Comparison of ENCODE assay signal across 1 cellular context in the genomic region with DNA sequence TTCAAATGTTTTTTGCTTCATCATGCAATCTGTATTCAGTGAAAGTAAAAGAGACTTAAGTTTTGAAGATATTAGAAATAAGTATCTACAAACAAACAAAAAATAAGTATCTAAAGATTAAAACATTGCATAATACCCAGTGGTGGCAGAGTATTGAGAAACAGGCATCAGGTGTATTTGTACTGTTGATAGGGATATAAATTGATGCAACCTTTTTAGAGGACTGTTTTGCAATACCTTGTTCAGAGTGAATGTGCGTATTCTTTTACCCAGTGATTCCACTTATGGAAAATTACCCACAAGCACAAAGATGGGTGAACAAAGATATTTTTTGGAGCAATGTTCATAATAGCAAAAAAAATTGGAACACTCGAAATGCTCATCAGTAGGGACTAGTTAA.
TF ChIP-seq lines count a peak whose summit lies in the region.

No MANE protein-coding gene starts in this region.

TF ChIP-seq in liver, 16 proteins besides CTCF, POLR2A, EP300 and RAD21:
- TF ChIP-seq, protein P1, sequence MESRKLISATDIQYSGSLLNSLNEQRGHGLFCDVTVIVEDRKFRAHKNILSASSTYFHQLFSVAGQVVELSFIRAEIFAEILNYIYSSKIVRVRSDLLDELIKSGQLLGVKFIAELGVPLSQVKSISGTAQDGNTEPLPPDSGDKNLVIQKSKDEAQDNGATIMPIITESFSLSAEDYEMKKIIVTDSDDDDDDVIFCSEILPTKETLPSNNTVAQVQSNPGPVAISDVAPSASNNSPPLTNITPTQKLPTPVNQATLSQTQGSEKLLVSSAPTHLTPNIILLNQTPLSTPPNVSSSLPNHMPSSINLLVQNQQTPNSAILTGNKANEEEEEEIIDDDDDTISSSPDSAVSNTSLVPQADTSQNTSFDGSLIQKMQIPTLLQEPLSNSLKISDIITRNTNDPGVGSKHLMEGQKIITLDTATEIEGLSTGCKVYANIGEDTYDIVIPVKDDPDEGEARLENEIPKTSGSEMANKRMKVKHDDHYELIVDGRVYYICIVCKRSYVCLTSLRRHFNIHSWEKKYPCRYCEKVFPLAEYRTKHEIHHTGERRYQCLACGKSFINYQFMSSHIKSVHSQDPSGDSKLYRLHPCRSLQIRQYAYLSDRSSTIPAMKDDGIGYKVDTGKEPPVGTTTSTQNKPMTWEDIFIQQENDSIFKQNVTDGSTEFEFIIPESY (IDR thresholded peaks at IDR 0.05) = peak; percentile 83
- TF ChIP-seq, protein P2, sequence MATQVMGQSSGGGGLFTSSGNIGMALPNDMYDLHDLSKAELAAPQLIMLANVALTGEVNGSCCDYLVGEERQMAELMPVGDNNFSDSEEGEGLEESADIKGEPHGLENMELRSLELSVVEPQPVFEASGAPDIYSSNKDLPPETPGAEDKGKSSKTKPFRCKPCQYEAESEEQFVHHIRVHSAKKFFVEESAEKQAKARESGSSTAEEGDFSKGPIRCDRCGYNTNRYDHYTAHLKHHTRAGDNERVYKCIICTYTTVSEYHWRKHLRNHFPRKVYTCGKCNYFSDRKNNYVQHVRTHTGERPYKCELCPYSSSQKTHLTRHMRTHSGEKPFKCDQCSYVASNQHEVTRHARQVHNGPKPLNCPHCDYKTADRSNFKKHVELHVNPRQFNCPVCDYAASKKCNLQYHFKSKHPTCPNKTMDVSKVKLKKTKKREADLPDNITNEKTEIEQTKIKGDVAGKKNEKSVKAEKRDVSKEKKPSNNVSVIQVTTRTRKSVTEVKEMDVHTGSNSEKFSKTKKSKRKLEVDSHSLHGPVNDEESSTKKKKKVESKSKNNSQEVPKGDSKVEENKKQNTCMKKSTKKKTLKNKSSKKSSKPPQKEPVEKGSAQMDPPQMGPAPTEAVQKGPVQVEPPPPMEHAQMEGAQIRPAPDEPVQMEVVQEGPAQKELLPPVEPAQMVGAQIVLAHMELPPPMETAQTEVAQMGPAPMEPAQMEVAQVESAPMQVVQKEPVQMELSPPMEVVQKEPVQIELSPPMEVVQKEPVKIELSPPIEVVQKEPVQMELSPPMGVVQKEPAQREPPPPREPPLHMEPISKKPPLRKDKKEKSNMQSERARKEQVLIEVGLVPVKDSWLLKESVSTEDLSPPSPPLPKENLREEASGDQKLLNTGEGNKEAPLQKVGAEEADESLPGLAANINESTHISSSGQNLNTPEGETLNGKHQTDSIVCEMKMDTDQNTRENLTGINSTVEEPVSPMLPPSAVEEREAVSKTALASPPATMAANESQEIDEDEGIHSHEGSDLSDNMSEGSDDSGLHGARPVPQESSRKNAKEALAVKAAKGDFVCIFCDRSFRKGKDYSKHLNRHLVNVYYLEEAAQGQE (IDR thresholded peaks at IDR 0.05) = peak; percentile 70
- TF ChIP-seq RXRA (IDR thresholded peaks at IDR 0.05) (peak in 1 of 2 donors; percentile 82), FOXA2 (IDR thresholded peaks at IDR 0.05) (peak; percentile 53), NR2F2 (IDR thresholded peaks at IDR 0.05) (no peak), JUND (IDR thresholded peaks at IDR 0.05) (peak in 1 of 2 donors; percentile 69), SP1 (IDR thresholded peaks at IDR 0.05) (peak; percentile 65), HNF4A (conservative IDR thresholded peaks at IDR 0.05) (peak; percentile 54 to 76), HNF4G (IDR thresholded peaks at IDR 0.05) (no peak), YY1 (IDR thresholded peaks at IDR 0.05) (peak; percentile 83), TAF1 (conservative IDR thresholded peaks at IDR 0.05) (no peak), EGR1 (IDR thresholded peaks at IDR 0.05; ENCODE audit: low read depth in 2 of 2) (peak in 1 of 2 donors; percentile 62), FOXA1 (IDR thresholded peaks at IDR 0.05) (no peak), GABPA (IDR thresholded peaks at IDR 0.05 in 1 of 2, conservative IDR thresholded peaks at IDR 0.05 in 1 of 2) (peak in 1 of 2 donors; percentile 42)
- TF ChIP-seq, protein P3, sequence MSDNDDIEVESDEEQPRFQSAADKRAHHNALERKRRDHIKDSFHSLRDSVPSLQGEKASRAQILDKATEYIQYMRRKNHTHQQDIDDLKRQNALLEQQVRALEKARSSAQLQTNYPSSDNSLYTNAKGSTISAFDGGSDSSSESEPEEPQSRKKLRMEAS (IDR thresholded peaks at IDR 0.05) = peak; percentile 54
- TF ChIP-seq, protein P4, sequence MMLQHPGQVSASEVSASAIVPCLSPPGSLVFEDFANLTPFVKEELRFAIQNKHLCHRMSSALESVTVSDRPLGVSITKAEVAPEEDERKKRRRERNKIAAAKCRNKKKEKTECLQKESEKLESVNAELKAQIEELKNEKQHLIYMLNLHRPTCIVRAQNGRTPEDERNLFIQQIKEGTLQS (IDR thresholded peaks at IDR 0.05) = peak; percentile 48
